Comparison of ENCODE assay signal across 8 cellular contexts in the genomic region with DNA sequence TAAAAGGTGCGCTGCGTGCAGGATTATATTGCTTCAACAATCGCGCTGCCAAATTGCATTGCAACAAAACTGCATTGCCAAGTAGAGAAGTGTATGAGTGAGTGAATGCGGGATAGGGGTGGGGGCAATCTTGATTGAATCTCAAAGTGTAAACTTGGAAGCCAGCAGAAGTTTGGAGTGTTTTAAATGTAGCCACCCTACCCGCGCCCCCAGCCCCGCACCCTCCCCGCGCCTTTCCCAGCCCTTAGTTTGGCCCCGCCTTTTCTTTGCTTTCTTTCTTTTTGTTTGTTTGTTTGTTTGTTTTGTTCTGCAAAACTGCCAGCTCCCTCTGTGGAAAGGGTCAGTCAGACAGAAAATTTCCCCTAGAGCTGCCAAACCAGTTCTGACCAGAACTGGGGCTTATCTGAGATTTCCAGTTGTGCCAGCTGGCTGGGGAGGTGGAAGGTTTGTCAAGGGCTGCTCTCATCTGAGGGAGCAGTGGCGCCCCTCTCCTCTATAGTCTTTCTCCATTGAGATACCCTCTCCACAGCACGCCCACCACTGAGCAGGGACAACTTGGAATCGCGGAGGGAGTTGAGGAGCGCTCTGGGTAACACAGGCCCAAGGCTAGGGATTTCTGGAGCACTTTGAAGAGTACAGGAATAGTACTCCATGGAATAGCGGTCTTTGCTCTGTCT. TPM values are rescaled to one million over a fixed set of nuclear protein-coding genes. Genes with fewer than 3 reads are reported as not detected.
DNase-seq lines count a peak whose midpoint lies in the region; ATAC-seq and TF ChIP-seq lines count a peak whose summit lies in the region.

No MANE protein-coding gene starts in this region.

- ATAC-seq in CD4-positive, CD25-positive, alpha-beta regulatory T cell (ENCODE audit: low read depth in 2 of 2), result no peak
- ATAC-seq in HG03354 (IDR thresholded peaks at IDR 0.05; ENCODE audit: poor library complexity, severe bottlenecking, unreplicated experiment) (no peak), HG03135 (IDR thresholded peaks at IDR 0.05; ENCODE audit: unreplicated experiment) (no peak), GM18873 (IDR thresholded peaks at IDR 0.05; ENCODE audit: low FRiP score, unreplicated experiment) (no peak)

- peaks cover 3% of the 10 kb centered on the region for H3K4me1 ChIP-seq in CD4-positive, CD25-positive, alpha-beta regulatory T cell (ENCODE audit: control insufficient read depth, insufficient read depth, low read length, poor library complexity, severe bottlenecking)
- no peaks in the 10 kb centered on the region for H3K4me1 ChIP-seq in endocrine pancreas (ENCODE audit: control insufficient read depth, insufficient read depth, low read length)

- H3K27ac ChIP-seq in CD4-positive, CD25-positive, alpha-beta regulatory T cell (ENCODE audit: insufficient read depth, low read length, poor library complexity, severe bottlenecking), result no peak overlapping the region

- peak overlapping the region; percentile 75 to 83 (median 77) for H3K27ac Mint-ChIP-seq in CD4-positive, CD25-positive, alpha-beta regulatory T cell
- H3K27ac Mint-ChIP-seq in nephron progenitor cell, result peak overlapping the region; percentile 23

- H3K36me3 ChIP-seq in CD4-positive, CD25-positive, alpha-beta regulatory T cell (ENCODE audit: control insufficient read depth, insufficient read depth, low read length), result no peaks in the 10 kb centered on the region
- no peaks in the 10 kb centered on the region for H3K36me3 ChIP-seq in endocrine pancreas (ENCODE audit: control insufficient read depth, insufficient read depth, low read length)

- peak overlapping the region; percentile 74 to 91 (median 84) for H3K4me3 Mint-ChIP-seq in CD4-positive, CD25-positive, alpha-beta regulatory T cell
- H3K4me3 Mint-ChIP-seq in nephron progenitor cell, result peak overlapping the region; percentile 100

- peaks cover 0 to 34% (median 8%) of the 10 kb centered on the region in 4 donors for H3K4me1 Mint-ChIP-seq in CD4-positive, CD25-positive, alpha-beta regulatory T cell
- H3K4me1 Mint-ChIP-seq in nephron progenitor cell, result peaks cover 34% of the 10 kb centered on the region

- H3K4me3 ChIP-seq in CD4-positive, CD25-positive, alpha-beta regulatory T cell (ENCODE audit: low read depth, low read length), result peak overlapping the region; percentile 53
- H3K4me3 ChIP-seq in endocrine pancreas (ENCODE audit: control insufficient read depth, insufficient read depth, low read length), result peak overlapping the region; percentile 70

- no peaks in the 10 kb centered on the region for H3K9me3 ChIP-seq in CD4-positive, CD25-positive, alpha-beta regulatory T cell (ENCODE audit: control insufficient read depth in 2 of 2, low read length in 2 of 2)
- no peaks in the 10 kb centered on the region for H3K9me3 ChIP-seq in endocrine pancreas (ENCODE audit: control insufficient read depth, low read length)

- H3K36me3 Mint-ChIP-seq in CD4-positive, CD25-positive, alpha-beta regulatory T cell, result no peaks in the 10 kb centered on the region
- peaks cover 15% of the 10 kb centered on the region for H3K36me3 Mint-ChIP-seq in nephron progenitor cell (ENCODE audit: low read depth)

- peaks cover 0 to 8% (median 0%) of the 10 kb centered on the region in 7 donors for H3K9me3 Mint-ChIP-seq in CD4-positive, CD25-positive, alpha-beta regulatory T cell
- no peaks in the 10 kb centered on the region for H3K9me3 Mint-ChIP-seq in nephron progenitor cell

- H3K27me3 Mint-ChIP-seq in CD4-positive, CD25-positive, alpha-beta regulatory T cell, result peaks cover 35% of the 10 kb centered on the region
- H3K27me3 Mint-ChIP-seq in nephron progenitor cell (ENCODE audit: low read depth, poor library complexity), result peaks cover 7% of the 10 kb centered on the region

- peaks cover 8% of the 10 kb centered on the region for H3K27me3 ChIP-seq in CD4-positive, CD25-positive, alpha-beta regulatory T cell (ENCODE audit: control insufficient read depth, insufficient read depth, low read length)
- no peaks in the 10 kb centered on the region for H3K27me3 ChIP-seq in endocrine pancreas (ENCODE audit: control insufficient read depth, insufficient read depth, low read length)

- no peak for TF ChIP-seq CTCF in nephron progenitor cell (IDR thresholded peaks at IDR 0.05)

- H3K9ac ChIP-seq in endocrine pancreas (ENCODE audit: control insufficient read depth, insufficient read depth, low read length), result peak overlapping the region; percentile 31

- no peak for DNase-seq in CD4-positive, CD25-positive, alpha-beta regulatory T cell
- DNase-seq in NCI-H2029 treated with DMSO at 0.1 percent for 48 hours (lab: John Stamatoyannopoulos, UW) (peak; percentile 52), nephron progenitor cell (peak; percentile 30), superior temporal gyrus (ENCODE audit: extremely low spot score) (no peak)

RNA-seq across cellular contexts. Expression of a gene that starts 0.7 kb away (rescaled TPM):
- 2.2 TPM for total RNA-seq in CD4-positive, CD25-positive, alpha-beta regulatory T cell
- 1 to 10 TPM in 3 of 4 donors, under 1 TPM in 1; 0.56 to 2.2 (median 1.5) TPM for polyA plus RNA-seq in CD4-positive, CD25-positive, alpha-beta regulatory T cell

Comparison
In these comparisons a context has a peak if more than half of its experiments do, and no peak if none do; other contexts are left out.
1. DNase-seq: peak in NCI-H2029 treated with DMSO at 0.1 percent for 48 hours (single experiment) and nephron progenitor cell (single experiment); none in CD4-positive, CD25-positive, alpha-beta regulatory T cell (0 of 3) and superior temporal gyrus (single experiment).